In genomic region chr22:47027766-47028165, GRCh38 we compare ENCODE assay signal across 17 cellular contexts.
"Had no signal": no experiment of that assay in that cellular context is flagged by ENCODE, and none has a peak within 500 bp of the region (broad histone marks: within the 10 kb centered on the region; RNA-seq: fewer than 3 reads in every experiment).

No MANE protein-coding gene starts in this region.

- H3K27me3 Mint-ChIP-seq: activated CD4-positive, alpha-beta memory T cell treated with anti-CD3 and anti-CD28 coated beads, Interleukin-2, amount 10 ng/mL, durations not matched to agents 7 days and 5 days; activated CD4-positive, alpha-beta T cell treated with anti-CD3 and anti-CD28 coated beads for 36 hours; activated CD8-positive, alpha-beta memory T cell treated with anti-CD3 and anti-CD28 coated beads, Interleukin-2, amount 10 ng/mL, durations not matched to agents 7 days and 5 days; activated T-cell treated with anti-CD3 and anti-CD28 coated beads, Interleukin-2, amount 50 U/mL, for 24 hours; dendritic cell treated with granulocyte-macrophage colony-stimulating factor and Interleukin-4, amounts not matched to agents 40 ng/mL and 50 ng/mL, for 4 days; naive thymus-derived CD8-positive, alpha-beta T cell had no signal

- H3K9me3 Mint-ChIP-seq: activated CD4-positive, alpha-beta memory T cell treated with anti-CD3 and anti-CD28 coated beads, Interleukin-2, amount 10 ng/mL, durations not matched to agents 7 days and 5 days; activated T-cell treated with anti-CD3 and anti-CD28 coated beads, Interleukin-2, amount 50 U/mL, for 24 hours; dendritic cell treated with granulocyte-macrophage colony-stimulating factor and Interleukin-4, amounts not matched to agents 40 ng/mL and 50 ng/mL, for 4 days; naive thymus-derived CD8-positive, alpha-beta T cell had no signal

- H3K4me3 ChIP-seq: esophagus squamous epithelium, pancreas, right lobe of liver, tibial artery had no signal

- H3K36me3 Mint-ChIP-seq: activated CD8-positive, alpha-beta memory T cell treated with anti-CD3 and anti-CD28 coated beads, Interleukin-2, amount 10 ng/mL, durations not matched to agents 7 days and 5 days had no signal

- DNase-seq: activated CD4-positive, alpha-beta memory T cell treated with anti-CD3 and anti-CD28 coated beads, Interleukin-2, amount 10 ng/mL, durations not matched to agents 7 days and 5 days; activated CD4-positive, alpha-beta T cell treated with anti-CD3 and anti-CD28 coated beads for 36 hours; activated CD8-positive, alpha-beta memory T cell treated with anti-CD3 and anti-CD28 coated beads, Interleukin-2, amount 10 ng/mL, durations not matched to agents 7 days and 5 days; activated naive CD4-positive, alpha-beta T cell treated with anti-CD3 and anti-CD28 coated beads, Interleukin-2, amount 50 U/mL, for 16 hours; activated T-cell treated with anti-CD3 and anti-CD28 coated beads, Interleukin-2, amount 50 U/mL, for 24 hours; effector CD8-positive, alpha-beta T cell; esophagus squamous epithelium; left colon; mammary epithelial cell; naive thymus-derived CD8-positive, alpha-beta T cell; pancreas; stimulated activated CD8-positive, alpha-beta memory T cell treated with anti-CD3 and anti-CD28 coated beads, Interleukin-4, amount 100 ng/mL, for 48 hours; stimulated activated naive CD4-positive, alpha-beta T cell; substantia nigra had no signal

- H3K27ac ChIP-seq: esophagus squamous epithelium, pancreas, right lobe of liver, tibial artery had no signal

- H3K4me3 Mint-ChIP-seq: activated CD4-positive, alpha-beta memory T cell treated with anti-CD3 and anti-CD28 coated beads, Interleukin-2, amount 10 ng/mL, durations not matched to agents 7 days and 5 days; activated CD4-positive, alpha-beta T cell treated with anti-CD3 and anti-CD28 coated beads for 36 hours; activated CD8-positive, alpha-beta memory T cell treated with anti-CD3 and anti-CD28 coated beads, Interleukin-2, amount 10 ng/mL, durations not matched to agents 7 days and 5 days; activated T-cell treated with anti-CD3 and anti-CD28 coated beads, Interleukin-2, amount 50 U/mL, for 24 hours; dendritic cell treated with granulocyte-macrophage colony-stimulating factor and Interleukin-4, amounts not matched to agents 40 ng/mL and 50 ng/mL, for 4 days; naive thymus-derived CD8-positive, alpha-beta T cell had no signal

- H3K4me1 Mint-ChIP-seq: activated CD4-positive, alpha-beta memory T cell treated with anti-CD3 and anti-CD28 coated beads, Interleukin-2, amount 10 ng/mL, durations not matched to agents 7 days and 5 days; activated CD8-positive, alpha-beta memory T cell treated with anti-CD3 and anti-CD28 coated beads, Interleukin-2, amount 10 ng/mL, durations not matched to agents 7 days and 5 days had no signal

- H3K27me3 ChIP-seq: esophagus squamous epithelium, pancreas, right lobe of liver, tibial artery had no signal

- H3K9me3 ChIP-seq: esophagus squamous epithelium, pancreas, right lobe of liver, tibial artery had no signal

- H3K27ac Mint-ChIP-seq: activated CD4-positive, alpha-beta memory T cell treated with anti-CD3 and anti-CD28 coated beads, Interleukin-2, amount 10 ng/mL, durations not matched to agents 7 days and 5 days; activated CD4-positive, alpha-beta T cell treated with anti-CD3 and anti-CD28 coated beads for 36 hours; activated CD8-positive, alpha-beta memory T cell treated with anti-CD3 and anti-CD28 coated beads, Interleukin-2, amount 10 ng/mL, durations not matched to agents 7 days and 5 days; activated T-cell treated with anti-CD3 and anti-CD28 coated beads, Interleukin-2, amount 50 U/mL, for 24 hours; dendritic cell treated with granulocyte-macrophage colony-stimulating factor and Interleukin-4, amounts not matched to agents 40 ng/mL and 50 ng/mL, for 4 days had no signal

- ATAC-seq: activated CD4-positive, alpha-beta T cell treated with anti-CD3 and anti-CD28 coated beads for 36 hours; activated CD8-positive, alpha-beta memory T cell treated with anti-CD3 and anti-CD28 coated beads, Interleukin-2, amount 10 ng/mL, durations not matched to agents 7 days and 5 days; left colon; naive thymus-derived CD8-positive, alpha-beta T cell; pancreas; right lobe of liver had no signal

- H3K4me1 ChIP-seq: right lobe of liver had no signal

- H3K36me3 ChIP-seq: esophagus squamous epithelium, pancreas, right lobe of liver, tibial artery had no signal
